Comparison of ENCODE assay signal across 8 cellular contexts in the genomic region with DNA sequence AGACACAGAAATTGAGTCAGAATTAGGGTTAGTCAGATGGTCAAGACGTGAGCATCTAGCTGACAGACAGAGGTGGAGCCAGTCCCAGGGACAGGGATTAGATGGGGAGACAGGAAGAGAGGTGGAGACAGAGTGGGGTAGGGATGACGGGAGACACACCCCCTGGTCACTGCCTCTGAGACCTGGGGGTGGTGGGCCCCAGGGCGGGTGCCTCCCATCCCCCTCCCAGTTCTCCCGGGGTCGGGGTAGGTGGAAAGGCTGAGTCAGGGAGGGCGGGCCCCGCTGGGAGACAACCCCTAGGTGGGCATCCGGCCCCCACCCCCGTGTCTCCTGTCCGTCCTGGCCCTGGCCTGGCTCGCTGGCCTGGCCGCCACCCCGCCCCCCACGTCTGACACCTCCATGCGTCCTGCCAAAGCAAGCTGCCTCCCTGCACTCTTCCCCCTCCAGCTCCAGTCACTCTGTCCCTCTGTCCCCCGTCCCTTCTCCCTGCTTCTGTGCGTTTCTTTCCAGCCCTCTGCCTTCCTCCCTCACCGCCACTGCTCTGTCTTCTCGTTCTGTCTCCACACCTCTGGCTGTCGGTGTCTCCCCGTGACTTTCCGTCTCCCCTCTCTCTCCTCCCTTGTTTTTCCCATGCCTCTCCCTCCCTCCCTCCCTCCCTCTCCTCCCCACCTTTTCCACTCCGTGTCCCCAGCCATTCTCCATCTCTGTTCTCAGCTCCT. TPM values are rescaled to one million over a fixed set of nuclear protein-coding genes. Genes with fewer than 3 reads are reported as not detected.
DNase-seq lines count a peak whose midpoint lies in the region; ATAC-seq and TF ChIP-seq lines count a peak whose summit lies in the region.

No MANE protein-coding gene starts in this region.

- peak overlapping the region; percentile 59 for H3K9ac ChIP-seq in fibroblast of lung (ENCODE audit: insufficient read depth, low read length)

- H3K4me2 ChIP-seq in fibroblast of lung (ENCODE audit: extremely low read depth, insufficient read depth, low read length) = peak overlapping the region; percentile 69

- H4K20me1 ChIP-seq in fibroblast of lung (ENCODE audit: control insufficient read depth, extremely low read depth, insufficient read depth, low read length) = no peaks in the 10 kb centered on the region

- H3K36me3 ChIP-seq in fibroblast of lung (ENCODE audit: control insufficient read depth, insufficient read depth, low read length) = peaks cover 14% of the 10 kb centered on the region

- H3K4me3 ChIP-seq in fibroblast of lung (replicated peaks in 1 of 4; ENCODE audit: control extremely low read depth in 1 of 4, insufficient read depth in 1 of 4, low read depth in 3 of 4, low read length in 4 of 4) = no peak overlapping the region

- no peaks in the 10 kb centered on the region for H3K9me3 ChIP-seq in fibroblast of lung (ENCODE audit: control insufficient read depth, insufficient read depth, low read depth, low read length)

- no peak overlapping the region for H2AFZ ChIP-seq in fibroblast of lung (ENCODE audit: low read length)

- TF ChIP-seq CTCF in fibroblast of lung (conservative IDR thresholded peaks at IDR 0.05 in 1 of 2, IDR thresholded peaks at IDR 0.05 in 1 of 2; ENCODE audit: low read depth in 1 of 2, low read length in 2 of 2) (no peak), nephron (IDR thresholded peaks at IDR 0.05; ENCODE audit: unreplicated experiment in 3 of 3) (no peak)

- no peaks in the 10 kb centered on the region for H3K79me2 ChIP-seq in fibroblast of lung (ENCODE audit: control insufficient read depth, insufficient read depth, low read length)

- DNase-seq in NCI-H1417 (lab: John Stamatoyannopoulos, UW) (peak in 2 of 3 experiments; percentile 50), NCI-H1417 treated with DMSO at 0.1 percent for 48 hours (lab: John Stamatoyannopoulos, UW) (no peak), T1000 (lab: John Stamatoyannopoulos, UW) (peak; percentile 64), fibroblast of lung (ENCODE audit: low read depth in 2 of 2) (peak; percentile 78 to 82), cerebellar nuclear complex (lab: John Stamatoyannopoulos, UW) (no peak)

- peak overlapping the region; percentile 74 to 83 (median 79) for H3K4me3 Mint-ChIP-seq in nephron

- H3K27ac ChIP-seq in fibroblast of lung (ENCODE audit: insufficient read depth, low read length) = peak overlapping the region; percentile 97

- peaks cover 64% of the 10 kb centered on the region for H3K4me1 ChIP-seq in fibroblast of lung (ENCODE audit: control insufficient read depth, extremely low read depth, insufficient read depth, low read length)

- peaks cover 16% of the 10 kb centered on the region for H3K36me3 Mint-ChIP-seq in nephron (ENCODE audit: low read depth)

- H3K27me3 ChIP-seq in fibroblast of lung (ENCODE audit: control insufficient read depth, insufficient read depth, low read length) = no peaks in the 10 kb centered on the region

- H3K27me3 Mint-ChIP-seq in nephron (ENCODE audit: low read depth) = no peaks in the 10 kb centered on the region

- no peaks in the 10 kb centered on the region for H3K9me3 Mint-ChIP-seq in nephron

- no peak for ATAC-seq in HG02852 (IDR thresholded peaks at IDR 0.05; ENCODE audit: unreplicated experiment)
- no peak for ATAC-seq in HG03159 (IDR thresholded peaks at IDR 0.05; ENCODE audit: unreplicated experiment)

- H3K27ac Mint-ChIP-seq in nephron = peak overlapping the region; percentile 78 to 93 (median 90)

- H3K4me1 Mint-ChIP-seq in nephron = peaks cover 59% of the 10 kb centered on the region

RNA-seq across cellular contexts. Expression of a gene that starts 15.1 kb away (rescaled TPM):
- 5.9 and 7.8 TPM in 2 replicates for total RNA-seq in fibroblast of lung
- polyA plus RNA-seq in fibroblast of lung = 6.3 and 9.9 TPM in 2 replicates
- 14.8 and 18.5 TPM in 2 replicates for polyA plus RNA-seq in fibroblast of lung (2012)
- 23.9 and 35.2 TPM in 2 replicates for polyA minus RNA-seq in fibroblast of lung (ENCODE audit: low replicate concordance)

RNA-seq across cellular contexts. Expression of a gene that starts 28.6 kb away (rescaled TPM):
- 6.7 and 14.4 TPM in 2 replicates for total RNA-seq in fibroblast of lung
- 4.2 and 6.6 TPM in 2 replicates for polyA plus RNA-seq in fibroblast of lung
- 40.5 and 59.2 TPM in 2 replicates for polyA plus RNA-seq in fibroblast of lung (2012)
- polyA minus RNA-seq in fibroblast of lung (ENCODE audit: low replicate concordance) = 43.0 and 58.8 TPM in 2 replicates

RNA-seq across cellular contexts. Expression of a gene that starts 38.9 kb away (rescaled TPM):
- 4.1 and 5.3 TPM in 2 replicates for total RNA-seq in fibroblast of lung
- 2.3 and 3.3 TPM in 2 replicates for polyA plus RNA-seq in fibroblast of lung
- polyA plus RNA-seq in fibroblast of lung (2012) = 6.4 and 7.6 TPM in 2 replicates
- 0.82 and 9.1 TPM in 2 replicates for polyA minus RNA-seq in fibroblast of lung (ENCODE audit: low replicate concordance)

RNA-seq across cellular contexts. Expression of a gene that starts 51.3 kb away (rescaled TPM):
- total RNA-seq in fibroblast of lung = 9.7 and 10.8 TPM in 2 replicates
- polyA plus RNA-seq in fibroblast of lung = 1.4 and 3.7 TPM in 2 replicates
- 3.3 and 6.1 TPM in 2 replicates for polyA plus RNA-seq in fibroblast of lung (2012)
- 6.4 and 11.5 TPM in 2 replicates for polyA minus RNA-seq in fibroblast of lung (ENCODE audit: low replicate concordance)

Comparison
In these comparisons a context has a peak if more than half of its experiments do, and no peak if none do; other contexts are left out.
1. DNase-seq: peak in NCI-H1417 (2 of 3), T1000 (single experiment) and fibroblast of lung (2 of 2); none in NCI-H1417 treated with DMSO at 0.1 percent for 48 hours (single experiment) and cerebellar nuclear complex (0 of 2).